In the genomic region with DNA sequence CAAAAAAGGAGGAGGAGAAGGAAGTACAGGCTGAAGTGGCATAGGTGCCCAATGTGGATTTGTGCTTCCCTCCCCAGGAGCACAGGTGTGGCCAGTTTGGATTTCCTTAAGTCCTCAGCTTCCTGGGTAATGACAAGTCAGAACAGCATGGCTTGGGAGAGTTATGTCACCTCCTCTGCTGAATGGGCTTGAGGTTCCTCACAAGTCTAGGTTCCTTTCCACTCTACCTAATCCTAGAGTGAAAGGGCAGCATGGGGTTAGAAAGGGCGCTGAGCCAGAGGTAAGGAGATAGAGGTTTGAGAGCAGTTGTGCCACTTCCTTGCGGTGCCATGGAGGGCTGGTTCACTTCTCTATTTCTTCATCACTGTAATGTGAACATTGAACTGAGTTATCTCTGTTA, we compare ENCODE assay signal across 21 cellular contexts. TPM values are rescaled to one million over a fixed set of nuclear protein-coding genes. Genes with fewer than 3 reads are reported as not detected.
A peak's percentile ranks its signal among the peaks of the same experiment; 100 is the strongest.
DNase-seq lines count a peak whose midpoint lies in the region; ATAC-seq and TF ChIP-seq lines count a peak whose summit lies in the region.
"Had no signal": no experiment of that assay in that cellular context is flagged by ENCODE, and none has a peak within 500 bp of the region (broad histone marks: within the 10 kb centered on the region; RNA-seq: fewer than 3 reads in every experiment).

No MANE protein-coding gene starts in this region.

- no peak for ATAC-seq in GM21529 (IDR thresholded peaks at IDR 0.05; ENCODE audit: unreplicated experiment)

- DNase-seq in SIG-M5 treated with dmso at 0.1 percent for 504 hours (lab: John Stamatoyannopoulos, UW; ENCODE audit: unreplicated experiment) (peak; percentile 85), esophagus muscularis mucosa (ENCODE audit: extremely low spot score) (peak; percentile 55), NCI-H345 (lab: John Stamatoyannopoulos, UW) (no peak), HuH-7 (ENCODE audit: low spot score) (no peak), head of caudate nucleus (no peak)
- DNase-seq: activated CD8-positive, alpha-beta memory T cell treated with anti-CD3 and anti-CD28 coated beads, Interleukin-2, amount 50 U/mL, for 4 hours; cerebellar nuclear complex; glutamatergic neuron; NCI-H2029 treated with DMSO at 0.1 percent for 48 hours; NCI-H774; SHP77; stimulated activated CD4-positive, alpha-beta T cell treated with anti-CD3 and anti-CD28 coated beads, Interleukin-15, amount 100 ng/mL, for 24 hours; trophoblast cell had no signal

- H3K4me2 ChIP-seq in BLaER1 treated with 17β-estradiol and CSF1 and Interleukin-3, amounts not matched to agents 10 nM and 100 nM = peak overlapping the region; percentile 49 to 92 (median 77)
- H3K4me2 ChIP-seq: KMS-11 had no signal

- no peak for TF ChIP-seq CTCF in esophagus muscularis mucosa (IDR thresholded peaks at IDR 0.05)

- intact Hi-C loops in esophagus muscularis mucosa (cut with DNase I) = no loop called here
- intact Hi-C loops in head of caudate nucleus (cut with DNase I) = no loop called here

- peaks cover 34 to 72% (median 58%) of the 10 kb centered on the region in 3 donors for H3K4me1 Mint-ChIP-seq in IgD-negative memory B cell

- no peaks in the 10 kb centered on the region for H3K9me3 Mint-ChIP-seq in IgD-negative memory B cell

- peaks cover 3% of the 10 kb centered on the region for H3K36me3 Mint-ChIP-seq in IgD-negative memory B cell

- peak overlapping the region; percentile 22 to 79 (median 68) for H3K27ac Mint-ChIP-seq in IgD-negative memory B cell

- H3K4me3 ChIP-seq in BLaER1 treated with 17β-estradiol and CSF1 and Interleukin-3, amounts not matched to agents 10 nM and 100 nM = no peak overlapping the region
- no peak overlapping the region for H3K4me3 ChIP-seq in esophagus muscularis mucosa

- H3K27me3 ChIP-seq in BLaER1 treated with 17β-estradiol and CSF1 and Interleukin-3, amounts not matched to agents 10 nM and 100 nM = no peaks in the 10 kb centered on the region
- no peaks in the 10 kb centered on the region for H3K27me3 ChIP-seq in esophagus muscularis mucosa

- peak overlapping the region in 8 of 11 experiments; percentile 37 to 72 (median 52); a peak in 16 of 22 replicates for H3K27ac ChIP-seq in BLaER1 treated with 17β-estradiol and CSF1 and Interleukin-3, amounts not matched to agents 10 nM and 100 nM
- H3K27ac ChIP-seq in esophagus muscularis mucosa (replicated peaks in 1 of 4) = no peak overlapping the region
- H3K27ac ChIP-seq: KMS-11 had no signal

- H3K4me3 Mint-ChIP-seq in IgD-negative memory B cell = peak overlapping the region in 3 of 4 donors; percentile 10 to 24 (median 16)

- H3K36me3 ChIP-seq in BLaER1 treated with 17β-estradiol and CSF1 and Interleukin-3, amounts not matched to agents 10 nM and 100 nM = no peaks in the 10 kb centered on the region
- H3K36me3 ChIP-seq in esophagus muscularis mucosa = no peaks in the 10 kb centered on the region

- no peaks in the 10 kb centered on the region for H3K9me3 ChIP-seq in BLaER1 treated with 17β-estradiol and CSF1 and Interleukin-3, amounts not matched to agents 10 nM and 100 nM (replicated peaks in 1 of 11)
- H3K9me3 ChIP-seq in esophagus muscularis mucosa = no peaks in the 10 kb centered on the region

- peaks cover 0 to 3% (median 0%) of the 10 kb centered on the region in 11 experiments; a peak in 1 of 22 replicates for H4K20me1 ChIP-seq in BLaER1 treated with 17β-estradiol and CSF1 and Interleukin-3, amounts not matched to agents 10 nM and 100 nM

- no peak for TF ChIP-seq POLR2A in esophagus muscularis mucosa (IDR thresholded peaks at IDR 0.05; ENCODE audit: low read depth)

- no peak for TF ChIP-seq EP300 in esophagus muscularis mucosa (IDR thresholded peaks at IDR 0.05)

- peaks cover 71 to 91% (median 89%) of the 10 kb centered on the region in 10 experiments for H3K4me1 ChIP-seq in BLaER1 treated with 17β-estradiol and CSF1 and Interleukin-3, amounts not matched to agents 10 nM and 100 nM
- H3K4me1 ChIP-seq in esophagus muscularis mucosa = peaks cover 0 to 3% (median under 1%) of the 10 kb centered on the region in 4 donors

- peaks cover 5% of the 10 kb centered on the region for H3K27me3 Mint-ChIP-seq in IgD-negative memory B cell

- 78% methylated on average over 2 of the region's 2 CpGs for WGBS in esophagus muscularis mucosa

- peak overlapping the region in 1 of 11 experiments; percentile 43; a peak in 1 of 22 replicates for H3K9ac ChIP-seq in BLaER1 treated with 17β-estradiol and CSF1 and Interleukin-3, amounts not matched to agents 10 nM and 100 nM
- H3K9ac ChIP-seq: KMS-11 had no signal

RNA-seq across cellular contexts. Expression of gene IL20, which starts 35.5 kb away (rescaled TPM):
- not detected for polyA plus RNA-seq in IgD-negative memory B cell
- total RNA-seq in esophagus muscularis mucosa = not detected
- total RNA-seq: Daoy, H4, kidney epithelial cell, pulmonary artery endothelial cell had no signal

RNA-seq across cellular contexts. Expression of gene IL10, which starts 57.6 kb away (rescaled TPM):
- 0.56 TPM for polyA plus RNA-seq in IgD-negative memory B cell
- 1 to 10 TPM in 3 of 4 donors, under 1 TPM in 1; 0.83 to 5.1 (median 3.5) TPM for total RNA-seq in esophagus muscularis mucosa
- total RNA-seq: Daoy, H4, kidney epithelial cell, pulmonary artery endothelial cell had no signal

RNA-seq across cellular contexts. Expression of gene IL19, which starts 59.3 kb away (rescaled TPM):
- polyA plus RNA-seq in IgD-negative memory B cell = not detected
- not detected for total RNA-seq in esophagus muscularis mucosa
- total RNA-seq: Daoy, H4, kidney epithelial cell, pulmonary artery endothelial cell had no signal

Comparison
In these comparisons a context has a peak if more than half of its experiments do, and no peak if none do; other contexts are left out.
1. H3K27ac ChIP-seq: peak in BLaER1 treated with 17β-estradiol and CSF1 and Interleukin-3, amounts not matched to agents 10 nM and 100 nM (8 of 11); none in esophagus muscularis mucosa (0 of 4).
2. DNase-seq: peak in SIG-M5 treated with dmso at 0.1 percent for 504 hours (single experiment) and esophagus muscularis mucosa (single experiment); none in NCI-H345 (single experiment), HuH-7 (single experiment) and head of caudate nucleus (0 of 42).